12 cellular contexts compared by ENCODE assay signal in the genomic region with DNA sequence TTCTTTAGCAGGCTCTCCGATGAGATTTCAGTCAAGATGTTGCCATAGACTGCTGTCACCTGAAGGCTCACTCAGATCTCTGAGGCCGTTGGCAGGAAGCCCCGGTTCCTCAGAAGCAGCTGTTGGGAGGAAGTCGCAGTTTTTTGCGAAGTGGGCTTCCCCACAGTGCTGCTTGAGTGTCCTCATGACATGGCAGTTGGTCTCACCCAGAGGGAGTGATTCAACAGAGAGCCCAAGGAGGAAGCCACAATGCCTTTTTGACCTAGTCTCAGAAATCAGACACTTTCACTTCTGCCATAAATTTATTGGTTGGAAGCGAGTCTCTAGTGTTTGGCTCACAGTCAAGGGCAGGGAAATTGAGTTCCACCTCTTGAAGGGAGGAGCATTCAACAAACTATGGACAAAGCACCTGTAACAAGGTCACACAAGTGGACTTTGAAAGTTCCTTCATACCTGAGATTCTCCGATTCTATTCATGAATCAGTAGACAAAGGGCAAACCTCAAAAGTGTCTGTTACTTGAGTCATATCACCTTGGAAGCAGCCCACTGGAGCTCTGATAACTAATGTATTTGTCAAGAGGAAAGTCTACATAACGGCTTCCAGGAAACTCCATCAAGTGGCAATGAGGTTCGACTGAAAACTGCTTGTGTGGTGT.
A peak's percentile ranks its signal among the peaks of the same experiment; 100 is the strongest.
DNase-seq lines count a peak whose midpoint lies in the region; ATAC-seq, FAIRE-seq and TF ChIP-seq lines count a peak whose summit lies in the region.
"Had no signal": no experiment of that assay in that cellular context is flagged by ENCODE, and none has a peak within 500 bp of the region (broad histone marks: within the 10 kb centered on the region; RNA-seq: fewer than 3 reads in every experiment).

No MANE protein-coding gene starts in this region.

- peak; percentile 21 for FAIRE-seq in GM12892 (lab: Jason Lieb, UNC)

- H3F3A ChIP-seq in PC-9 (ENCODE audit: insufficient read depth, low read depth): no peaks in the 10 kb centered on the region

- RAD21 ChIA-PET in HCT116 (lab: Charles Lee; ENCODE audit: low non-redundant PET in 1 of 2, low total read pairs in 2 of 2, uncharacterized antibody in 2 of 2, unreplicated experiment in 2 of 2): no interaction called here

- H4K20me1 ChIP-seq in HCT116 (ENCODE audit: insufficient read depth) (no peaks in the 10 kb centered on the region), PC-9 (ENCODE audit: insufficient read depth) (no peaks in the 10 kb centered on the region)

- no peaks in the 10 kb centered on the region for H3K36me3 ChIP-seq in HCT116 (ENCODE audit: control insufficient read depth in 1 of 2, insufficient read depth in 2 of 2, low read length in 2 of 2)
- H3K36me3 ChIP-seq in PC-9 (ENCODE audit: low read depth): peaks cover 3% of the 10 kb centered on the region; the same call in 1 of the 2 replicates

- ATAC-seq in HCT116 (peak; percentile 47; the same call in 1 of the 2 replicates), left colon (peak; percentile 70), HG02763 (IDR thresholded peaks at IDR 0.05; ENCODE audit: unreplicated experiment) (no peak), left ventricle myocardium superior (no peak)

- CTCF ChIA-PET in HCT116 (lab: Charles Lee): no interaction called here
- CTCF ChIA-PET in PC-9 (lab: Charles Lee): no interaction called here

- no peaks in the 10 kb centered on the region for H3K79me2 ChIP-seq in HCT116 (ENCODE audit: insufficient read depth, low read length)
- no peaks in the 10 kb centered on the region for H3K79me2 ChIP-seq in PC-9 (ENCODE audit: low read depth)

- H3K9me3 ChIP-seq in HCT116 (ENCODE audit: control insufficient read depth in 1 of 2, insufficient read depth in 1 of 2, low read depth in 1 of 2, low read length in 2 of 2) (no peaks in the 10 kb centered on the region), PC-9 (ENCODE audit: insufficient read depth, low read depth) (no peaks in the 10 kb centered on the region)

- H3K4me1 ChIP-seq in HCT116 (ENCODE audit: control insufficient read depth in 1 of 2, insufficient read depth in 2 of 2, low read length in 2 of 2) (peaks cover 0 to 8% of the 10 kb centered on the region in 2 experiments; a peak in 1 of 4 replicates), PC-9 (replicated peaks; ENCODE audit: insufficient read depth) (no peaks in the 10 kb centered on the region)

- H3K27me3 ChIP-seq in HCT116 (ENCODE audit: insufficient read depth, low read length): no peaks in the 10 kb centered on the region
- H3K27me3 ChIP-seq in PC-9 (ENCODE audit: insufficient read depth, low read depth): no peaks in the 10 kb centered on the region

- BruUV-seq in HCT116 (replicated peaks; lab: Mats Ljungman, UMichigan) (no TSS peak), PC-9 (replicated peaks; lab: Mats Ljungman, UMichigan) (no TSS peak)

- H2AFZ ChIP-seq in HCT116 (ENCODE audit: low read depth, low read length, poor library complexity, severe bottlenecking) (no peak overlapping the region), PC-9 (no peak overlapping the region)

- intact Hi-C loops in HCT116 (cut with micrococcal nuclease) (no loop called here), PC-9 (cut with micrococcal nuclease; ENCODE audit: unreplicated experiment) (no loop called here), left colon (cut with DNase I, micrococcal nuclease) (no loop called here), left ventricle myocardium superior (cut with micrococcal nuclease) (no loop called here)

- TF ChIP-seq POLR2A in GM12892 (IDR thresholded peaks at IDR 0.05; ENCODE audit: low read depth, low read length) (no peak), HCT116 (IDR thresholded peaks at IDR 0.05; ENCODE audit: borderline replicate concordance, extremely low read depth, insufficient read depth, insufficient read length) (no peak)

- DNase-seq in GM12892 (ENCODE audit: insufficient read length) (no peak), HCT116 (ENCODE audit: low read depth, low spot score) (peak; percentile 15), PC-9 (peak; percentile 37 to 42), left colon (no peak), Ammon's horn (ENCODE audit: low spot score) (no peak), left ventricle myocardium superior (no peak), NCI-H774 (lab: John Stamatoyannopoulos, UW) (no peak)
- DNase-seq: cerebellar nuclear complex, hypothalamus, NCI-H2029 treated with DMSO at 0.1 percent for 48 hours, posterior cingulate gyrus had no signal

- no peak overlapping the region for H3K9ac ChIP-seq in HCT116 (ENCODE audit: low read length)

- POLR2A ChIA-PET in HCT116 (lab: Charles Lee): no interaction called here
- POLR2A ChIA-PET in PC-9 (lab: Charles Lee; ENCODE audit: unreplicated experiment): interaction anchor here (0.5 kb wide), 1 partner anchor 402 kb away, joined by 5 read pairs; no protein-coding TSS in a partner anchor

- H3K4me3 ChIP-seq in HCT116 (replicated peaks in 1 of 2; ENCODE audit: low read depth in 1 of 2, low read length in 2 of 2): no peak overlapping the region
- no peak overlapping the region for H3K4me3 ChIP-seq in PC-9

- TF ChIP-seq CTCF in HCT116 (IDR thresholded peaks at IDR 0.05 in 2 of 3, conservative IDR thresholded peaks at IDR 0.05 in 1 of 3; ENCODE audit: borderline replicate concordance in 1 of 3, insufficient read depth in 1 of 3, low read depth in 2 of 3, low read length in 2 of 3) (no peak), PC-9 (conservative IDR thresholded peaks at IDR 0.05) (no peak)

- no peaks in the 10 kb centered on the region for H3K9me2 ChIP-seq in HCT116 (ENCODE audit: insufficient read depth)
- no peaks in the 10 kb centered on the region for H3K9me2 ChIP-seq in PC-9 (ENCODE audit: insufficient read depth)

- no peak overlapping the region for H3K27ac ChIP-seq in HCT116 (ENCODE audit: low read depth, low read length)
- no peak overlapping the region for H3K27ac ChIP-seq in PC-9

- TF ChIP-seq RAD21 in HCT116 (IDR thresholded peaks at IDR 0.05; ENCODE audit: low read depth): no peak

- H3K4me2 ChIP-seq in HCT116 (ENCODE audit: low read length) (no peak overlapping the region), PC-9 (no peak overlapping the region)

TF ChIP-seq in HCT116, 20 proteins besides CTCF, POLR2A, EP300 and RAD21:
- TF ChIP-seq FOSL1 (IDR thresholded peaks at IDR 0.05; ENCODE audit: low read depth) (no peak), CBX3 (IDR thresholded peaks at IDR 0.05; ENCODE audit: low read depth) (no peak), ZFX (IDR thresholded peaks at IDR 0.05) (no peak), EZH2 (IDR thresholded peaks at IDR 0.05) (no peak), POLR2AphosphoS5 (IDR thresholded peaks at IDR 0.05; ENCODE audit: low read depth, low read length) (no peak), ZNF274 (IDR thresholded peaks at IDR 0.05; ENCODE audit: low read depth, low read length) (no peak)
- TF ChIP-seq, protein P1, sequence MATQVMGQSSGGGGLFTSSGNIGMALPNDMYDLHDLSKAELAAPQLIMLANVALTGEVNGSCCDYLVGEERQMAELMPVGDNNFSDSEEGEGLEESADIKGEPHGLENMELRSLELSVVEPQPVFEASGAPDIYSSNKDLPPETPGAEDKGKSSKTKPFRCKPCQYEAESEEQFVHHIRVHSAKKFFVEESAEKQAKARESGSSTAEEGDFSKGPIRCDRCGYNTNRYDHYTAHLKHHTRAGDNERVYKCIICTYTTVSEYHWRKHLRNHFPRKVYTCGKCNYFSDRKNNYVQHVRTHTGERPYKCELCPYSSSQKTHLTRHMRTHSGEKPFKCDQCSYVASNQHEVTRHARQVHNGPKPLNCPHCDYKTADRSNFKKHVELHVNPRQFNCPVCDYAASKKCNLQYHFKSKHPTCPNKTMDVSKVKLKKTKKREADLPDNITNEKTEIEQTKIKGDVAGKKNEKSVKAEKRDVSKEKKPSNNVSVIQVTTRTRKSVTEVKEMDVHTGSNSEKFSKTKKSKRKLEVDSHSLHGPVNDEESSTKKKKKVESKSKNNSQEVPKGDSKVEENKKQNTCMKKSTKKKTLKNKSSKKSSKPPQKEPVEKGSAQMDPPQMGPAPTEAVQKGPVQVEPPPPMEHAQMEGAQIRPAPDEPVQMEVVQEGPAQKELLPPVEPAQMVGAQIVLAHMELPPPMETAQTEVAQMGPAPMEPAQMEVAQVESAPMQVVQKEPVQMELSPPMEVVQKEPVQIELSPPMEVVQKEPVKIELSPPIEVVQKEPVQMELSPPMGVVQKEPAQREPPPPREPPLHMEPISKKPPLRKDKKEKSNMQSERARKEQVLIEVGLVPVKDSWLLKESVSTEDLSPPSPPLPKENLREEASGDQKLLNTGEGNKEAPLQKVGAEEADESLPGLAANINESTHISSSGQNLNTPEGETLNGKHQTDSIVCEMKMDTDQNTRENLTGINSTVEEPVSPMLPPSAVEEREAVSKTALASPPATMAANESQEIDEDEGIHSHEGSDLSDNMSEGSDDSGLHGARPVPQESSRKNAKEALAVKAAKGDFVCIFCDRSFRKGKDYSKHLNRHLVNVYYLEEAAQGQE (IDR thresholded peaks at IDR 0.05; ENCODE audit: low read depth): no peak
- TF ChIP-seq, protein P2, sequence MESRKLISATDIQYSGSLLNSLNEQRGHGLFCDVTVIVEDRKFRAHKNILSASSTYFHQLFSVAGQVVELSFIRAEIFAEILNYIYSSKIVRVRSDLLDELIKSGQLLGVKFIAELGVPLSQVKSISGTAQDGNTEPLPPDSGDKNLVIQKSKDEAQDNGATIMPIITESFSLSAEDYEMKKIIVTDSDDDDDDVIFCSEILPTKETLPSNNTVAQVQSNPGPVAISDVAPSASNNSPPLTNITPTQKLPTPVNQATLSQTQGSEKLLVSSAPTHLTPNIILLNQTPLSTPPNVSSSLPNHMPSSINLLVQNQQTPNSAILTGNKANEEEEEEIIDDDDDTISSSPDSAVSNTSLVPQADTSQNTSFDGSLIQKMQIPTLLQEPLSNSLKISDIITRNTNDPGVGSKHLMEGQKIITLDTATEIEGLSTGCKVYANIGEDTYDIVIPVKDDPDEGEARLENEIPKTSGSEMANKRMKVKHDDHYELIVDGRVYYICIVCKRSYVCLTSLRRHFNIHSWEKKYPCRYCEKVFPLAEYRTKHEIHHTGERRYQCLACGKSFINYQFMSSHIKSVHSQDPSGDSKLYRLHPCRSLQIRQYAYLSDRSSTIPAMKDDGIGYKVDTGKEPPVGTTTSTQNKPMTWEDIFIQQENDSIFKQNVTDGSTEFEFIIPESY (IDR thresholded peaks at IDR 0.05; ENCODE audit: extremely low read depth, insufficient replicate concordance, low read length): no peak

Comparison
In these comparisons a context has a peak if more than half of its experiments do, and no peak if none do; other contexts are left out.
1. DNase-seq: peak in HCT116 (single experiment) and PC-9 (2 of 2); none in GM12892 (single experiment), left colon (0 of 2), Ammon's horn (single experiment), left ventricle myocardium superior (single experiment) and NCI-H774 (single experiment).
2. ATAC-seq: peak in HCT116 (single experiment) and left colon (single experiment); none in HG02763 (single experiment) and left ventricle myocardium superior (single experiment).